Comparison of ENCODE assay signal across 18 cellular contexts in genomic region chr3:143839980-143840379, GRCh38. TPM values are rescaled to one million over a fixed set of nuclear protein-coding genes. Genes with fewer than 3 reads are reported as not detected.
DNase-seq lines count a peak whose midpoint lies in the region; ATAC-seq and TF ChIP-seq lines count a peak whose summit lies in the region.
"Had no signal": no experiment of that assay in that cellular context is flagged by ENCODE, and none has a peak within 500 bp of the region (broad histone marks: within the 10 kb centered on the region; RNA-seq: fewer than 3 reads in every experiment).

No MANE protein-coding gene starts in this region.

- H3K27ac Mint-ChIP-seq in T-helper 17 cell (peak overlapping the region; percentile 19), HFFc6 (no peak overlapping the region)
- H3K27ac Mint-ChIP-seq: activated naive CD8-positive, alpha-beta T cell; activated T-cell treated with anti-CD3 and anti-CD28 coated beads, Interleukin-2, amount 50 U/mL, for 24 hours; brain; natural killer cell treated with Interleukin-12 subunit alpha and Interleukin-12 subunit beta and Interleukin-15 and Interleukin-18, amount 100 ng/mL, for 72 hours had no signal

- peaks cover 16% of the 10 kb centered on the region for H3K9me3 Mint-ChIP-seq in HFFc6
- H3K9me3 Mint-ChIP-seq: activated T-cell treated with anti-CD3 and anti-CD28 coated beads, Interleukin-2, amount 50 U/mL, for 24 hours; brain; natural killer cell treated with Interleukin-12 subunit alpha and Interleukin-12 subunit beta and Interleukin-15 and Interleukin-18, amount 100 ng/mL, for 72 hours had no signal

- no peak for TF ChIP-seq CTCF in OCI-LY7 (conservative IDR thresholded peaks at IDR 0.05; ENCODE audit: low read length)
- TF ChIP-seq CTCF in HFFc6 (IDR thresholded peaks at IDR 0.05): no peak

- DNase-seq in T-helper 17 cell (no peak), OCI-LY7 (ENCODE audit: low spot score) (no peak), SKM-1 (lab: John Stamatoyannopoulos, UW; ENCODE audit: unreplicated experiment) (no peak), left ventricle myocardium superior (no peak), HFFc6 (no peak)
- DNase-seq: activated T-cell treated with anti-CD3 and anti-CD28 coated beads, Interleukin-2, amount 50 U/mL, for 24 hours; mesenchymal stem cell; NCI-H1930; NCI-H524; tibial artery had no signal

- H3K9me2 ChIP-seq in OCI-LY7 (ENCODE audit: insufficient read depth, low read length): no peaks in the 10 kb centered on the region

- H3K36me3 ChIP-seq in OCI-LY7 (ENCODE audit: insufficient read depth, low read length): no peaks in the 10 kb centered on the region
- H3K36me3 ChIP-seq: HAP-1, tibial artery had no signal

- ATAC-seq in GM18873 (IDR thresholded peaks at IDR 0.05; ENCODE audit: low FRiP score, unreplicated experiment) (peak; percentile 75), GM21576 (IDR thresholded peaks at IDR 0.05; ENCODE audit: unreplicated experiment) (peak; percentile 55), HG03175 (IDR thresholded peaks at IDR 0.05; ENCODE audit: unreplicated experiment) (peak; percentile 79), T-helper 17 cell (no peak), left ventricle myocardium superior (no peak)
- ATAC-seq: natural killer cell treated with Interleukin-12 subunit alpha and Interleukin-12 subunit beta and Interleukin-15 and Interleukin-18, amount 100 ng/mL, for 72 hours had no signal

- no peak overlapping the region for H3K4me2 ChIP-seq in OCI-LY7 (ENCODE audit: low read length)
- H3K4me2 ChIP-seq: smooth muscle cell had no signal

- no TSS peak for BruUV-seq in OCI-LY7 (replicated peaks; lab: Mats Ljungman, UMichigan)

- H3K9me3 ChIP-seq in T-helper 17 cell (ENCODE audit: control insufficient read depth, low read length, poor library complexity, severe bottlenecking) (no peaks in the 10 kb centered on the region), OCI-LY7 (ENCODE audit: low read length) (no peaks in the 10 kb centered on the region)
- H3K9me3 ChIP-seq: HAP-1, tibial artery had no signal

- H2AFZ ChIP-seq in OCI-LY7 (ENCODE audit: low read length): no peak overlapping the region

- CTCF ChIA-PET in OCI-LY7 (lab: Charles Lee; ENCODE audit: unreplicated experiment): no interaction called here

- no peak overlapping the region for H3K4me3 ChIP-seq in OCI-LY7 (ENCODE audit: low read depth, low read length, poor library complexity, severe bottlenecking)
- H3K4me3 ChIP-seq: HAP-1, smooth muscle cell, tibial artery had no signal

- H3K36me3 Mint-ChIP-seq in T-helper 17 cell (ENCODE audit: low read depth): peaks cover 9% of the 10 kb centered on the region
- no peaks in the 10 kb centered on the region for H3K36me3 Mint-ChIP-seq in HFFc6 (ENCODE audit: low read depth)
- H3K36me3 Mint-ChIP-seq: brain had no signal

- H3K79me2 ChIP-seq in OCI-LY7 (ENCODE audit: insufficient read depth, low read depth, low read length): no peaks in the 10 kb centered on the region

- peaks cover 3% of the 10 kb centered on the region for H3K4me1 ChIP-seq in OCI-LY7 (ENCODE audit: insufficient read depth, low read length, poor library complexity, severe bottlenecking)
- H3K4me1 ChIP-seq: HAP-1, tibial artery had no signal

- no peak overlapping the region for H3K27ac ChIP-seq in OCI-LY7 (ENCODE audit: low read depth, low read length, poor library complexity, severe bottlenecking)
- H3K27ac ChIP-seq: tibial artery had no signal

- H3K4me1 Mint-ChIP-seq in T-helper 17 cell (peaks cover 45% of the 10 kb centered on the region), HFFc6 (ENCODE audit: low read depth) (no peaks in the 10 kb centered on the region)

- no peaks in the 10 kb centered on the region; the same call in 1 of the 2 replicates for H4K20me1 ChIP-seq in OCI-LY7 (ENCODE audit: insufficient read depth, low read length)

- peak overlapping the region; percentile 42 for H3K4me3 Mint-ChIP-seq in T-helper 17 cell
- no peak overlapping the region for H3K4me3 Mint-ChIP-seq in HFFc6
- H3K4me3 Mint-ChIP-seq: activated naive CD8-positive, alpha-beta T cell; activated T-cell treated with anti-CD3 and anti-CD28 coated beads, Interleukin-2, amount 50 U/mL, for 24 hours; brain; natural killer cell treated with Interleukin-12 subunit alpha and Interleukin-12 subunit beta and Interleukin-15 and Interleukin-18, amount 100 ng/mL, for 72 hours had no signal

- POLR2A ChIA-PET in OCI-LY7 (lab: Charles Lee): no interaction called here

- no peaks in the 10 kb centered on the region for H3K27me3 Mint-ChIP-seq in T-helper 17 cell
- H3K27me3 Mint-ChIP-seq in HFFc6 (ENCODE audit: insufficient read depth): no peaks in the 10 kb centered on the region
- H3K27me3 Mint-ChIP-seq: activated naive CD8-positive, alpha-beta T cell; activated T-cell treated with anti-CD3 and anti-CD28 coated beads, Interleukin-2, amount 50 U/mL, for 24 hours; brain; natural killer cell treated with Interleukin-12 subunit alpha and Interleukin-12 subunit beta and Interleukin-15 and Interleukin-18, amount 100 ng/mL, for 72 hours had no signal

- intact Hi-C loops in OCI-LY7 (cut with micrococcal nuclease; ENCODE audit: unreplicated experiment): loop anchor here (10.0 kb wide), 1 partner anchor 835 kb away; the partner anchor contains the start of gene U2SURP
- intact Hi-C loops in left ventricle myocardium superior (cut with micrococcal nuclease): no loop called here

RNA-seq across cellular contexts. Expression of gene SLC9A9, which starts 8.3 kb away (rescaled TPM):
- total RNA-seq in T-helper 17 cell (10 to 100 TPM; 25.3 to 31.8 TPM), OCI-LY7 (2022) (7.0 and 9.3 TPM in 2 replicates), left ventricle myocardium superior (5.6 TPM)
- total RNA-seq in OCI-LY7 (2014; rRNA removed; shearing (Covaris generic)): 7.7 and 14.8 TPM in 2 replicates
- under 1 TPM in 4 of 6 experiments, not detected in 2; 0.10 to 0.55 (median 0.33) TPM for total RNA-seq in HFFc6 (2021; fragmentation: NEBNext Ultra II Directional; extraction: Animal tissue kit (Norgen Biotek cat#: 25700))

Comparison
In these comparisons a context has a peak if more than half of its experiments do, and no peak if none do; other contexts are left out.
1. ATAC-seq: peak in GM18873 (single experiment), GM21576 (single experiment) and HG03175 (single experiment); none in T-helper 17 cell (single experiment) and left ventricle myocardium superior (single experiment).